ENCODE assay signal across 3 cellular contexts in genomic region chr3:142868382-142868781, GRCh38. TPM values are rescaled to one million over a fixed set of nuclear protein-coding genes. Genes with fewer than 3 reads are reported as not detected.
"Had no signal": no experiment of that assay in that cellular context is flagged by ENCODE, and none has a peak within 500 bp of the region (broad histone marks: within the 10 kb centered on the region; RNA-seq: fewer than 3 reads in every experiment).

No MANE protein-coding gene starts in this region.

RNA-seq across cellular contexts. Expression of gene PCOLCE2, which starts 20.5 kb away (rescaled TPM):
- total RNA-seq: activated B cell treated with CpG ODN at 0.5 μM for 24 hours, endothelial cell of umbilical vein, T-helper 17 cell had no signal
- polyA plus RNA-seq: endothelial cell of umbilical vein had no signal
